8 cellular contexts compared by ENCODE assay signal in genomic region chr17:77609553-77610517, GRCh38.
DNase-seq lines count a peak whose midpoint lies in the region; ATAC-seq and TF ChIP-seq lines count a peak whose summit lies in the region.

No MANE protein-coding gene starts in this region.

- peak overlapping the region; percentile 79 for H3K27ac Mint-ChIP-seq in activated B cell treated with CpG ODN at 0.5 μM for 24 hours
- H3K27ac Mint-ChIP-seq in dendritic cell treated with granulocyte-macrophage colony-stimulating factor and Interleukin-4, amounts not matched to agents 40 ng/mL and 50 ng/mL, for 4 days: peak overlapping the region; percentile 21

- ATAC-seq in activated B cell treated with CpG ODN at 0.5 μM for 24 hours (ENCODE audit: low read depth): peak; percentile 95

- DNase-seq in GM12865 (ENCODE audit: low read depth) (peak; percentile 68), activated B cell treated with CpG ODN at 0.5 μM for 24 hours (peak; percentile 26), NCI-H1436 (lab: John Stamatoyannopoulos, UW) (no peak), hepatic stellate cell (ENCODE audit: low spot score) (no peak), NCI-H187 treated with DMSO at 0.1 percent for 48 hours (lab: John Stamatoyannopoulos, UW) (no peak), GM19240 (ENCODE audit: insufficient read length, low spot score) (no peak)
- DNase-seq in stimulated activated CD4-positive, alpha-beta T cell treated with anti-CD3 and anti-CD28 coated beads, Interleukin-15, amount 100 ng/mL, for 1 hour (ENCODE audit: low read depth in 1 of 2, low spot score in 1 of 2): peak; percentile 13 to 20

- peaks cover 24% of the 10 kb centered on the region for H3K4me1 Mint-ChIP-seq in activated B cell treated with CpG ODN at 0.5 μM for 24 hours
- H3K4me1 Mint-ChIP-seq in dendritic cell treated with granulocyte-macrophage colony-stimulating factor and Interleukin-4, amounts not matched to agents 40 ng/mL and 50 ng/mL, for 4 days (ENCODE audit: low read depth): peaks cover 36% of the 10 kb centered on the region

- H3K27me3 Mint-ChIP-seq in activated B cell treated with CpG ODN at 0.5 μM for 24 hours: peaks cover 2% of the 10 kb centered on the region
- H3K27me3 Mint-ChIP-seq in dendritic cell treated with granulocyte-macrophage colony-stimulating factor and Interleukin-4, amounts not matched to agents 40 ng/mL and 50 ng/mL, for 4 days: peaks cover 45% of the 10 kb centered on the region

- H3K4me3 ChIP-seq in GM12865 (ENCODE audit: low read depth, low read length): no peak overlapping the region

- TF ChIP-seq CTCF in GM12865 (IDR thresholded peaks at IDR 0.05; ENCODE audit: insufficient read depth, low read depth, low read length, missing control alignments) (no peak), activated B cell treated with CpG ODN at 0.5 μM for 24 hours (IDR thresholded peaks at IDR 0.05) (no peak)

- POLR2A ChIA-PET in activated B cell treated with CpG ODN at 0.5 μM for 24 hours (lab: Charles Lee): interaction anchor here (0.8 to 2.1 kb wide), 4 partner anchors 57 to 350 kb away, joined by 3 to 19 read pairs (median 4); partner anchors contain the start of gene TNRC6C

- CTCF ChIA-PET in activated B cell treated with CpG ODN at 0.5 μM for 24 hours (lab: Charles Lee): no interaction called here

- H3K9me3 Mint-ChIP-seq in activated B cell treated with CpG ODN at 0.5 μM for 24 hours: no peaks in the 10 kb centered on the region
- no peaks in the 10 kb centered on the region for H3K9me3 Mint-ChIP-seq in dendritic cell treated with granulocyte-macrophage colony-stimulating factor and Interleukin-4, amounts not matched to agents 40 ng/mL and 50 ng/mL, for 4 days

- no peaks in the 10 kb centered on the region for H3K36me3 Mint-ChIP-seq in activated B cell treated with CpG ODN at 0.5 μM for 24 hours (ENCODE audit: low read depth)
- H3K36me3 Mint-ChIP-seq in dendritic cell treated with granulocyte-macrophage colony-stimulating factor and Interleukin-4, amounts not matched to agents 40 ng/mL and 50 ng/mL, for 4 days (ENCODE audit: low read depth): no peaks in the 10 kb centered on the region

- intact Hi-C loops in activated B cell treated with CpG ODN at 0.5 μM for 24 hours (cut with micrococcal nuclease): loop anchor here (2.0 kb wide), 1 partner anchor 59 kb away; no protein-coding TSS in a partner anchor
- intact Hi-C loops in dendritic cell treated with granulocyte-macrophage colony-stimulating factor and Interleukin-4, amounts not matched to agents 40 ng/mL and 50 ng/mL, for 4 days (cut with micrococcal nuclease): no loop called here

- peak overlapping the region; percentile 73 for H3K4me3 Mint-ChIP-seq in activated B cell treated with CpG ODN at 0.5 μM for 24 hours
- H3K4me3 Mint-ChIP-seq in dendritic cell treated with granulocyte-macrophage colony-stimulating factor and Interleukin-4, amounts not matched to agents 40 ng/mL and 50 ng/mL, for 4 days: peak overlapping the region; percentile 63

Comparison
In these comparisons a context has a peak if more than half of its experiments do, and no peak if none do; other contexts are left out.
1. DNase-seq: peak in GM12865 (single experiment), activated B cell treated with CpG ODN at 0.5 μM for 24 hours (single experiment) and stimulated activated CD4-positive, alpha-beta T cell treated with anti-CD3 and anti-CD28 coated beads, Interleukin-15, amount 100 ng/mL, for 1 hour (2 of 2); none in NCI-H1436 (single experiment), hepatic stellate cell (single experiment), NCI-H187 treated with DMSO at 0.1 percent for 48 hours (single experiment) and GM19240 (single experiment).